9 cellular contexts compared by ENCODE assay signal in the genomic region with DNA sequence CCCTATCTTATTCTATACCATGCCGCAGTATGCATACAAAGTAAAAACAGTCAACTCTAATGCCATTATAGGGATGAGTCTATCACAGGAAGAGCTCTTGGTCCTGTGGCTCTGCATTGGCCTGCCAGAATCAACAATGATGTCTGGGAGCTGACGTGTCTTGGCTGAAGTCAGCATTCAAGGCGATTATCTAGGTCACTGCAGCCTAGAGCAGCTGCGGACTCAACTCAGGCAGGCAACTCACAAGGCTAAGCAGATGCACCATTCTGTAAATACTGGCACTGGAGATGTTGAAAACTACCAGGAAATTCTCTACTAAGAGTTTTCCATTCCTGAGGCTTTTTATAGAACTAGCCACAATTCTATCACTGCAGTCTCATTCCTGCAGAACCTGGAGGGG. TPM values are rescaled to one million over a fixed set of nuclear protein-coding genes. Genes with fewer than 3 reads are reported as not detected.
A peak's percentile ranks its signal among the peaks of the same experiment; 100 is the strongest.
DNase-seq lines count a peak whose midpoint lies in the region; ATAC-seq, FAIRE-seq and TF ChIP-seq lines count a peak whose summit lies in the region.
"Had no signal": no experiment of that assay in that cellular context is flagged by ENCODE, and none has a peak within 500 bp of the region (broad histone marks: within the 10 kb centered on the region; RNA-seq: fewer than 3 reads in every experiment).

No MANE protein-coding gene starts in this region.

- intact Hi-C loops in endothelial cell of umbilical vein (cut with micrococcal nuclease), result loop anchor here (2.0 kb wide), 1 partner anchor 61 kb away; the partner anchor contains the start of gene RHOBTB3
- intact Hi-C loops in thyroid gland (cut with DNase I), result loop anchor here (10.0 kb wide), 1 partner anchor 65 kb away; the partner anchor contains the start of gene RHOBTB3

- DNase-seq in NCI-H69 (lab: John Stamatoyannopoulos, UW) (peak; percentile 32), endothelial cell of umbilical vein (ENCODE audit: low read depth, low spot score) (peak; percentile 84), mesendoderm (peak; percentile 99), thyroid gland (peak; percentile 8 to 9), GM13976 (ENCODE audit: low spot score) (no peak), HEK293T (ENCODE audit: extremely low spot score) (no peak)
- DNase-seq in effector CD4-positive, alpha-beta T cell, result no peak
- DNase-seq in activated CD8-positive, alpha-beta memory T cell treated with anti-CD3 and anti-CD28 coated beads, Interleukin-2, amount 10 ng/mL, durations not matched to agents 7 days and 5 days, result no peak
- DNase-seq: activated CD4-positive, alpha-beta T cell treated with anti-CD3 and anti-CD28 coated beads, Interleukin-2, amount 50 U/mL, for 1 hour had no signal

- H3K36me3 Mint-ChIP-seq in activated CD8-positive, alpha-beta memory T cell treated with anti-CD3 and anti-CD28 coated beads, Interleukin-2, amount 10 ng/mL, durations not matched to agents 7 days and 5 days, result no peaks in the 10 kb centered on the region

- H3K79me2 ChIP-seq in endothelial cell of umbilical vein (ENCODE audit: control insufficient read depth, insufficient read depth, low read length), result no peaks in the 10 kb centered on the region
- no peaks in the 10 kb centered on the region for H3K79me2 ChIP-seq in mesendoderm (ENCODE audit: control insufficient read depth, insufficient read depth, low read length)

- H3K9ac ChIP-seq in endothelial cell of umbilical vein (replicated peaks; ENCODE audit: extremely low read depth, insufficient read depth, low read length) (no peak overlapping the region), mesendoderm (ENCODE audit: low read length) (peak overlapping the region; percentile 7)

- peak overlapping the region; percentile 40 for H3K56ac ChIP-seq in mesendoderm (ENCODE audit: low read length)

- H2BK15ac ChIP-seq in mesendoderm (replicated peaks; ENCODE audit: low read depth), result no peak overlapping the region

- no peaks in the 10 kb centered on the region for H3K9me3 ChIP-seq in endothelial cell of umbilical vein (replicated peaks; ENCODE audit: control insufficient read depth, insufficient read depth, low read length)
- H3K9me3 ChIP-seq in thyroid gland, result no peaks in the 10 kb centered on the region

- H3K4me3 ChIP-seq in endothelial cell of umbilical vein (replicated peaks in 1 of 3; ENCODE audit: insufficient read depth in 1 of 3, low read depth in 1 of 3, low read length in 3 of 3) (no peak overlapping the region), mesendoderm (ENCODE audit: low read length) (no peak overlapping the region), thyroid gland (replicated peaks in 1 of 3) (no peak overlapping the region)

- H3K27ac Mint-ChIP-seq in activated CD8-positive, alpha-beta memory T cell treated with anti-CD3 and anti-CD28 coated beads, Interleukin-2, amount 10 ng/mL, durations not matched to agents 7 days and 5 days, result no peak overlapping the region

- H2AK5ac ChIP-seq in mesendoderm (ENCODE audit: low read length), result no peak overlapping the region

- peaks cover 8% of the 10 kb centered on the region for H3K27me3 Mint-ChIP-seq in activated CD8-positive, alpha-beta memory T cell treated with anti-CD3 and anti-CD28 coated beads, Interleukin-2, amount 10 ng/mL, durations not matched to agents 7 days and 5 days

- no peaks in the 10 kb centered on the region for H4K20me1 ChIP-seq in endothelial cell of umbilical vein (replicated peaks; ENCODE audit: control insufficient read depth, extremely low read depth, insufficient read depth, low read length)

- no peak overlapping the region for H4K8ac ChIP-seq in mesendoderm (ENCODE audit: low read depth, low read length)

- BruUV-seq in endothelial cell of umbilical vein (replicated peaks; lab: Mats Ljungman, UMichigan), result no TSS peak

- no peaks in the 10 kb centered on the region for H3K9me1 ChIP-seq in endothelial cell of umbilical vein (replicated peaks; ENCODE audit: control insufficient read depth, extremely low read depth, insufficient read depth, low read length)

- no peak overlapping the region for H3K23ac ChIP-seq in mesendoderm (ENCODE audit: low read length)

- H3K27me3 ChIP-seq in endothelial cell of umbilical vein (ENCODE audit: control insufficient read depth in 2 of 2, insufficient read depth in 2 of 2, low read length in 2 of 2), result no peaks in the 10 kb centered on the region
- H3K27me3 ChIP-seq in mesendoderm (ENCODE audit: insufficient read depth, low read length, poor library complexity), result no peaks in the 10 kb centered on the region
- no peaks in the 10 kb centered on the region for H3K27me3 ChIP-seq in thyroid gland

- no peak for TF ChIP-seq CTCF in endothelial cell of umbilical vein (IDR thresholded peaks at IDR 0.05; ENCODE audit: extremely low read depth in 1 of 2, insufficient read depth in 1 of 2, low read depth in 1 of 2, low read length in 2 of 2)
- no peak for TF ChIP-seq CTCF in thyroid gland (IDR thresholded peaks at IDR 0.05)
- no peak for TF ChIP-seq CTCF in GM13976 (IDR thresholded peaks at IDR 0.05; ENCODE audit: borderline replicate concordance, control extremely low read depth, extremely low read depth, insufficient read depth, missing control alignments)

- CTCF ChIA-PET in endothelial cell of umbilical vein (lab: Charles Lee), result interaction anchor here (0.7 to 3.3 kb wide), 6 partner anchors 61 to 178 kb away, joined by 3 to 20 read pairs (median 4); partner anchors contain the start of gene RHOBTB3
- CTCF ChIA-PET in activated CD8-positive, alpha-beta memory T cell treated with anti-CD3 and anti-CD28 coated beads, Interleukin-2, amount 10 ng/mL, durations not matched to agents 7 days and 5 days (lab: Charles Lee), result interaction anchor here (1.5 kb wide), 1 partner anchor 179 kb away, joined by 5 read pairs; no protein-coding TSS in a partner anchor
- CTCF ChIA-PET in HEK293T (lab: Yijun Ruan, JAX), result interaction anchor here (0.6 kb wide), 1 partner anchor 56 kb away, joined by 3 read pairs; no protein-coding TSS in a partner anchor

- H3K4me2 ChIP-seq in endothelial cell of umbilical vein (ENCODE audit: insufficient read depth, low read length) (peak overlapping the region; percentile 80), mesendoderm (ENCODE audit: low read length) (no peak overlapping the region)

- peak overlapping the region; percentile 48 for H2BK120ac ChIP-seq in mesendoderm (ENCODE audit: low read depth, low read length)

- H3K4me1 ChIP-seq in endothelial cell of umbilical vein (ENCODE audit: control insufficient read depth, extremely low read depth, insufficient read depth, low read length) (peaks cover 23% of the 10 kb centered on the region), mesendoderm (ENCODE audit: control insufficient read depth, low read depth, low read length) (peaks cover 13% of the 10 kb centered on the region), thyroid gland (peaks cover under 1 to 4% of the 10 kb centered on the region in 2 donors)

- in situ Hi-C loops in GM13976 (cut with MboI; ENCODE audit: low sequenced_read_pairs, unreplicated experiment), result loop anchor here (10.0 to 25.0 kb wide), 3 partner anchors 105 to 668 kb away; no protein-coding TSS in a partner anchor

- POLR2A ChIA-PET in endothelial cell of umbilical vein (lab: Charles Lee), result no interaction called here
- POLR2A ChIA-PET in HEK293T (lab: Yijun Ruan, JAX), result interaction anchor here (1.0 to 1.3 kb wide), 2 partner anchors 23 to 61 kb away, joined by 3 to 6 read pairs; partner anchors contain the start of genes RFESD and RHOBTB3

- no peaks in the 10 kb centered on the region for H3K9me3 Mint-ChIP-seq in activated CD8-positive, alpha-beta memory T cell treated with anti-CD3 and anti-CD28 coated beads, Interleukin-2, amount 10 ng/mL, durations not matched to agents 7 days and 5 days (ENCODE audit: low read depth)

- H3K27ac ChIP-seq in endothelial cell of umbilical vein (ENCODE audit: insufficient read depth, low read depth, low read length) (peak overlapping the region; percentile 69), mesendoderm (ENCODE audit: low read depth, low read length) (peak overlapping the region; percentile 91), thyroid gland (no peak overlapping the region)

- dilution Hi-C loops in endothelial cell of umbilical vein (cut with MboI; ENCODE audit: extremely low pct_ligation_motif_present, low sequenced_read_pairs), result no loop called here

- peak overlapping the region; percentile 36 for H2BK5ac ChIP-seq in mesendoderm (ENCODE audit: low read length)

- no peak for ATAC-seq in activated CD8-positive, alpha-beta memory T cell treated with anti-CD3 and anti-CD28 coated beads, Interleukin-2, amount 10 ng/mL, durations not matched to agents 7 days and 5 days

- TF ChIP-seq POLR2A in endothelial cell of umbilical vein (IDR thresholded peaks at IDR 0.05; ENCODE audit: low read depth, low read length) (no peak), thyroid gland (IDR thresholded peaks at IDR 0.05) (no peak)

- H3K36me3 ChIP-seq in endothelial cell of umbilical vein (ENCODE audit: control insufficient read depth in 2 of 2, extremely low read depth in 1 of 2, insufficient read depth in 2 of 2, low read length in 2 of 2) (no peaks in the 10 kb centered on the region), mesendoderm (ENCODE audit: control insufficient read depth, insufficient read depth, low read length) (no peaks in the 10 kb centered on the region), thyroid gland (no peaks in the 10 kb centered on the region)

- no CpG with 5 or more reads among the region's 4 CpGs for WGBS in mesendoderm (ENCODE audit: extremely low coverage, insufficient coverage, low lambda C conversion rate)
- WGBS in thyroid gland, 2 donors, result 50 to 67% methylated on average over 4 of the region's 4 CpGs

- no peaks in the 10 kb centered on the region for H3K4me1 Mint-ChIP-seq in activated CD8-positive, alpha-beta memory T cell treated with anti-CD3 and anti-CD28 coated beads, Interleukin-2, amount 10 ng/mL, durations not matched to agents 7 days and 5 days

- H3K79me1 ChIP-seq in mesendoderm (ENCODE audit: low read length), result no peaks in the 10 kb centered on the region

- H3K4ac ChIP-seq in mesendoderm (ENCODE audit: low read depth, low read length), result peak overlapping the region; percentile 72

- no peak overlapping the region for H3K4me3 Mint-ChIP-seq in activated CD8-positive, alpha-beta memory T cell treated with anti-CD3 and anti-CD28 coated beads, Interleukin-2, amount 10 ng/mL, durations not matched to agents 7 days and 5 days

- H3K18ac ChIP-seq in mesendoderm (ENCODE audit: low read length), result peak overlapping the region; percentile 93

- FAIRE-seq in endothelial cell of umbilical vein (lab: Jason Lieb, UNC), result peak; percentile 92

- no peak overlapping the region for H4K5ac ChIP-seq in mesendoderm (ENCODE audit: low read length)

- no peak overlapping the region for H2AFZ ChIP-seq in endothelial cell of umbilical vein (ENCODE audit: low read depth, low read length)

RNA-seq across cellular contexts. Expression of gene SPATA9, which starts 13.3 kb away (rescaled TPM):
- total RNA-seq in endothelial cell of umbilical vein (not detected in 2 replicates), thyroid gland (not detected)
- 0.07 TPM in 1 of 2 replicates, not detected in the other for polyA plus RNA-seq in endothelial cell of umbilical vein
- 0.11 and 0.25 TPM in 2 replicates for polyA plus RNA-seq in endothelial cell of umbilical vein (2011; cell fraction: cytosol; rRNA removed)
- 0.18 and 0.32 TPM in 2 replicates for polyA plus RNA-seq in endothelial cell of umbilical vein (2011; cell fraction: nucleus; rRNA removed)
- polyA plus RNA-seq in endothelial cell of umbilical vein (2012), result 0.21 and 0.44 TPM in 2 replicates
- polyA minus RNA-seq in endothelial cell of umbilical vein, result 1.00 TPM in 1 of 2 replicates, not detected in the other
- not detected for polyA minus RNA-seq in endothelial cell of umbilical vein (2011; cell fraction: cytosol; rRNA and poly(A)+ RNA removed)
- polyA minus RNA-seq in endothelial cell of umbilical vein (2011; cell fraction: nucleus; rRNA and poly(A)+ RNA removed), result not detected in 2 replicates
- not detected for polyA plus RNA-seq in mesendoderm (2013, experiment 1 of 2)
- polyA plus RNA-seq in mesendoderm (2013, experiment 2 of 2), result not detected
- not detected for total RNA-seq in activated CD8-positive, alpha-beta memory T cell treated with anti-CD3 and anti-CD28 coated beads, Interleukin-2, amount 10 ng/mL, durations not matched to agents 7 days and 5 days

RNA-seq across cellular contexts. Expression of gene RFESD, which starts 23.0 kb away (rescaled TPM):
- 1.1 and 2.0 TPM in 2 replicates for total RNA-seq in endothelial cell of umbilical vein
- 0.57 and 0.88 TPM in 2 replicates for polyA plus RNA-seq in endothelial cell of umbilical vein
- 0.92 and 0.96 TPM in 2 replicates for polyA plus RNA-seq in endothelial cell of umbilical vein (2011; cell fraction: cytosol; rRNA removed)
- polyA plus RNA-seq in endothelial cell of umbilical vein (2011; cell fraction: nucleus; rRNA removed), result 0.42 and 0.74 TPM in 2 replicates
- polyA plus RNA-seq in endothelial cell of umbilical vein (2012), result 2.2 and 3.4 TPM in 2 replicates
- polyA minus RNA-seq in endothelial cell of umbilical vein, result 2.0 TPM in 1 of 2 replicates, not detected in the other
- polyA minus RNA-seq in endothelial cell of umbilical vein (2011; cell fraction: cytosol; rRNA and poly(A)+ RNA removed), result 0.61 TPM
- 0.43 and 1.3 TPM in 2 replicates for polyA minus RNA-seq in endothelial cell of umbilical vein (2011; cell fraction: nucleus; rRNA and poly(A)+ RNA removed)
- 2.8 TPM for polyA plus RNA-seq in mesendoderm (2013, experiment 1 of 2)
- polyA plus RNA-seq in mesendoderm (2013, experiment 2 of 2), result 2.2 TPM
- total RNA-seq in thyroid gland, result 1 to 10 TPM in 3 of 4 donors, under 1 TPM in 1; 0.63 to 3.7 (median 2.5) TPM
- total RNA-seq in activated CD8-positive, alpha-beta memory T cell treated with anti-CD3 and anti-CD28 coated beads, Interleukin-2, amount 10 ng/mL, durations not matched to agents 7 days and 5 days, result 1 to 10 TPM; 3.0 to 3.3 TPM

RNA-seq across cellular contexts. Expression of gene GPR150, which starts 49.7 kb away (rescaled TPM):
- total RNA-seq in endothelial cell of umbilical vein (0.31 and 0.35 TPM in 2 replicates), thyroid gland (under 1 TPM in 1 of 4 donors, not detected in 3; 0.42 TPM)
- 0.16 and 0.28 TPM in 2 replicates for polyA plus RNA-seq in endothelial cell of umbilical vein
- polyA plus RNA-seq in endothelial cell of umbilical vein (2011; cell fraction: cytosol; rRNA removed), result 0.09 and 0.10 TPM in 2 replicates
- polyA plus RNA-seq in endothelial cell of umbilical vein (2011; cell fraction: nucleus; rRNA removed), result 0.13 TPM in 1 of 2 replicates, not detected in the other
- polyA plus RNA-seq in endothelial cell of umbilical vein (2012), result 0.17 and 0.57 TPM in 2 replicates
- 0.08 and 0.17 TPM in 2 replicates for polyA minus RNA-seq in endothelial cell of umbilical vein
- polyA minus RNA-seq in endothelial cell of umbilical vein (2011; cell fraction: cytosol; rRNA and poly(A)+ RNA removed), result not detected
- polyA minus RNA-seq in endothelial cell of umbilical vein (2011; cell fraction: nucleus; rRNA and poly(A)+ RNA removed), result 0.19 and 0.24 TPM in 2 replicates
- polyA plus RNA-seq in mesendoderm (2013, experiment 1 of 2), result 0.03 TPM
- polyA plus RNA-seq in mesendoderm (2013, experiment 2 of 2), result 0.06 TPM
- under 1 TPM; 0.28 to 0.58 TPM for total RNA-seq in activated CD8-positive, alpha-beta memory T cell treated with anti-CD3 and anti-CD28 coated beads, Interleukin-2, amount 10 ng/mL, durations not matched to agents 7 days and 5 days

Comparison
In these comparisons a context has a peak if more than half of its experiments do, and no peak if none do; other contexts are left out.
1. DNase-seq: peak in NCI-H69 (single experiment), endothelial cell of umbilical vein (single experiment), mesendoderm (single experiment) and thyroid gland (2 of 2); none in GM13976 (single experiment), effector CD4-positive, alpha-beta T cell (single experiment), activated CD8-positive, alpha-beta memory T cell treated with anti-CD3 and anti-CD28 coated beads, Interleukin-2, amount 10 ng/mL, durations not matched to agents 7 days and 5 days (single experiment) and HEK293T (single experiment).
2. H3K27ac ChIP-seq: peak in endothelial cell of umbilical vein (single experiment) and mesendoderm (single experiment); none in thyroid gland (0 of 3).